Comparison of ENCODE assay signal across 2 cellular contexts in the genomic region with DNA sequence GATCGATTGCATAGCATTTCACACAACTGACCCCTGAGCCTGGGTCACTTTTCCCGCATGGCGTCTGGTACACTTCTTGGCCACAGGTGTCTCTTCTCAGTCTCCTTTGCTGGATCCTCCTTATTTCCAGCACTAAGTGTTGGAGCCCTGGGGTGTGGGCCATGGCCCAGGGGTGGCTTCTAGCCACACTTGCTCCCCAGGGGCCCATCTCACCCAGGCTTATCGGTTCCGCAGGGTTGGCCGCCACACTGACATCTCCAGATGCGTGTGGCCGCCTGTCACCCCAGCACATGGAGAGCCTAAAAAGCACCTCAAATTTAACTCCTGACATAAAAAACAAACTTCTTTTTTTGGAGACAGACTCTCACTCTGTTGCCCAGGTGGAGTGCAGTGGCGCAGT.
TF ChIP-seq lines count a peak whose summit lies in the region.

No MANE protein-coding gene starts in this region.

TF ChIP-seq in IMR-90, 13 proteins besides CTCF, POLR2A, EP300 and RAD21:
- TF ChIP-seq NFE2L2 (IDR thresholded peaks at IDR 0.05; ENCODE audit: low read depth, low read length) (no peak), CEBPB (IDR thresholded peaks at IDR 0.05; ENCODE audit: low read depth, low read length) (no peak), RFX5 (IDR thresholded peaks at IDR 0.05; ENCODE audit: low read depth, low read length) (no peak), RCOR1 (IDR thresholded peaks at IDR 0.05; ENCODE audit: insufficient replicate concordance, low read length) (no peak), MAFK (IDR thresholded peaks at IDR 0.05; ENCODE audit: low read depth, low read length) (no peak), SMC3 (IDR thresholded peaks at IDR 0.05; ENCODE audit: low read depth, low read length) (no peak), MAZ (IDR thresholded peaks at IDR 0.05; ENCODE audit: borderline replicate concordance, low read depth, low read length) (no peak), USF2 (IDR thresholded peaks at IDR 0.05; ENCODE audit: low read depth, low read length) (no peak), BHLHE40 (IDR thresholded peaks at IDR 0.05; ENCODE audit: low read depth, low read length) (no peak), CHD1 (IDR thresholded peaks at IDR 0.05; ENCODE audit: low read depth, low read length) (no peak)

TF ChIP-seq in GM12878, 131 proteins besides CTCF, POLR2A, EP300 and RAD21:
- 0 out of 2 replicates have a peak, but pooled peaks have one; percentile 16 for TF ChIP-seq PKNOX1 (IDR thresholded peaks at IDR 0.05)
- TF ChIP-seq FOXK2 (IDR thresholded peaks at IDR 0.05): no peak
